8 cellular contexts compared by ENCODE assay signal in the genomic region with DNA sequence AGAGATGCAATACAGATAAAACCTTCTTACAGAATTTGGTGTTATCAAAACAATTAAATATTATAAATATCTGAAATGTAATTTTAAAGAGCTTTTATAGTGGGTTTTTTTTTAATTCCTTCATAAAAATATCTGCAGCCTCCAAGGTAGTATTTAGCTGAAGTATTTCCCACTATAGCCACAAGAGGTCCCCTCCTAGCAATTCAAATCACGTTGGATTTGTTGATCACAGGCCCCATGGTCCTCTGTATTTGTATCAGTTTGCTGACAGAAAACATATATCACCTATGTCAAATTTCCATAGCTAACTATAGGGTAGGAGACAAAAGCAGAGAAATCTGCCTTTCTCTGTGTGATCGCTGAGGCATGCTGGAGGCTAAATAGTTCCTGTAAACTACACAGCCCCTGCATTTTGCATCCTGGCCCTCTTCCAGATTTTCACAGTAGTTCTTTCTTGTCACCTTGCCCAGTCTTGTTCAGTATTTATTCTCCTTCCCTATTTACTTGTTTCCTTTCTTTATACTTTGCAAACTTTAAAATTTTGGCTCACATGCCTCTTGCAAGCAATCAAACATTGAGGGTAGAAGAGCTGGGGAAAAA.
DNase-seq lines count a peak whose midpoint lies in the region; FAIRE-seq and TF ChIP-seq lines count a peak whose summit lies in the region.

No MANE protein-coding gene starts in this region.

- no peaks in the 10 kb centered on the region for H3K9me3 ChIP-seq in HEK293 (ENCODE audit: control insufficient read depth, insufficient read depth, low read depth, low read length)

- H3K27ac ChIP-seq in HEK293 (ENCODE audit: extremely low read depth, low read depth, low read length), result no peak overlapping the region

- FAIRE-seq in TTC549 (lab: Jason Lieb, UNC), result peak; percentile 73

- H3K4me1 ChIP-seq in HEK293 (ENCODE audit: control insufficient read depth, insufficient read depth, low read length), result no peaks in the 10 kb centered on the region

- CTCF ChIA-PET in HEK293 (lab: Yijun Ruan, JAX), result interaction anchor here (0.6 to 6.1 kb wide), 29 partner anchors 9 to 1146 kb away, joined by 3 to 114 read pairs (median 4); no protein-coding TSS in a partner anchor

- DNase-seq in AG09319 (ENCODE audit: extremely low read depth, low read depth) (peak; percentile 7), GM03348 (ENCODE audit: low spot score) (peak; percentile 58), MV-4-11 (lab: John Stamatoyannopoulos, UW) (peak; percentile 43), foreskin melanocyte (peak; percentile 32), pons (ENCODE audit: low spot score) (peak; percentile 85)
- DNase-seq in stimulated activated CD4-positive, alpha-beta T cell treated with anti-CD3 and anti-CD28 coated beads, Interleukin-1b, Interleukin-23, amount 100 ng/mL, for 48 hours, result no peak

- POLR2A ChIA-PET in HEK293 (lab: Yijun Ruan, JAX), result no interaction called here

- TF ChIP-seq CTCF in AG09319 (IDR thresholded peaks at IDR 0.05; ENCODE audit: low read depth, low read length) (peak; percentile 58), HEK293 (tag by site-specific recombination; IDR thresholded peaks at IDR 0.05) (no peak)

- H3K4me3 ChIP-seq in HEK293 (ENCODE audit: low read depth, low read length), result no peak overlapping the region

- H3K36me3 ChIP-seq in HEK293 (ENCODE audit: control insufficient read depth in 2 of 2, insufficient read depth in 1 of 2, low read length in 2 of 2), result no peaks in the 10 kb centered on the region

TF ChIP-seq in HEK293, 187 proteins besides CTCF, POLR2A, EP300 and RAD21:
- TF ChIP-seq ZNF654 (tag by site-specific recombination; IDR thresholded peaks at IDR 0.05; ENCODE audit: low read depth), result peak; percentile 49
- TF ChIP-seq ZNF623 (tag by site-specific recombination; IDR thresholded peaks at IDR 0.05), result no peak
- TF ChIP-seq ZNF266 (tag by site-specific recombination; IDR thresholded peaks at IDR 0.05; ENCODE audit: low read depth), result peak; percentile 71; the same call in 1 of the 2 replicates
- no peak for TF ChIP-seq ZNF610 (tag by site-specific recombination; IDR thresholded peaks at IDR 0.05; ENCODE audit: borderline replicate concordance)
- TF ChIP-seq ZFP41 (tag by site-specific recombination; IDR thresholded peaks at IDR 0.05; ENCODE audit: borderline replicate concordance), result no peak
